In the genomic region with DNA sequence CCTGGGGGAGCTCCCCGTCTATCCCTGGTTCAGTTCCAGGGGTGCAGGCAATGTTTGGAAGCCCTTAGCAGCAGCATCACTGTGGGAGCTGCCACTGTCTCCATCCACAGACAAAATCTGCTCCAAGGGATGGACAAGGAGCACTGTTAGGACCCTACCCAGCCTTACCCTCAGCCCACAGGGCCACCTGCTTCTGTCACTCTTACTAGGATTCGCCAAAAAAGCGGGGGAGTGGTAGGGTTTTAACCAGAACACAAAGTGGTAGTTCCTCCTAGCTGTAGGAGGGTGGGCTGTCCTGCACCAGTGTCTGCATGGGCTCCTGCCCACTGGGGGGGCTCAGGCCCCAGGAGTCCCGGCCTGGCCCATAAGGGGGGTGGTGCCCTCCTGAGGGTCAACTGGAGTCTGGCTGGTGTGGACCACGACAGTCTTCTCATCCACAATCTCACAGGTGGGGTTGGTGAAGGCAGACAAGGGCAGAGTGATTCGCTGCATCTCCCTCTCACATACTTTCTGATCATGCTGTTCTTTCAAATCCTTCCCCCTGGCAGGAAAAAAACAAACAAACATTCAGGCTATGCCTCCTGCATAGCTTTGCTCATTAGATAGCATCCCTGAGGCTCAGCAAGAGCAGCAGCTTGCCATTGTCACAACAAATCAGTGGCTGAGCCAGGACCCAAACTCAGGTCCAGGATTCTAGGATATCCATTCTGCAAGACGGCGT, we compare ENCODE assay signal across 16 cellular contexts. TPM values are rescaled to one million over a fixed set of nuclear protein-coding genes. Genes with fewer than 3 reads are reported as not detected.
A peak's percentile ranks its signal among the peaks of the same experiment; 100 is the strongest.
DNase-seq lines count a peak whose midpoint lies in the region; ATAC-seq and TF ChIP-seq lines count a peak whose summit lies in the region.
"Had no signal": no experiment of that assay in that cellular context is flagged by ENCODE, and none has a peak within 500 bp of the region (broad histone marks: within the 10 kb centered on the region; RNA-seq: fewer than 3 reads in every experiment).

No MANE protein-coding gene starts in this region.

- no peak for DNase-seq in activated CD8-positive, alpha-beta T cell treated with anti-CD3 and anti-CD28 coated beads for 36 hours
- DNase-seq in activated CD8-positive, alpha-beta T cell treated with anti-CD3 and anti-CD28 coated beads, Interleukin-2, amount 10 ng/mL, durations not matched to agents 7 days and 5 days, result no peak
- DNase-seq in WTC11 (ENCODE audit: low spot score), result no peak
- no peak for DNase-seq in immature natural killer cell
- no peak for DNase-seq in stomach
- no peak for DNase-seq in ACHN
- DNase-seq in MG63, result no peak
- DNase-seq: activated CD8-positive, alpha-beta memory T cell treated with anti-CD3 and anti-CD28 coated beads, Interleukin-2, amount 50 U/mL, for 4 hours; aorta; heart right ventricle; NCI-H1436 treated with DMSO at 0.1 percent for 48 hours; NCI-H510A treated with DMSO at 0.1 percent for 48 hours had no signal

- CTCF ChIA-PET in activated CD8-positive, alpha-beta T cell treated with anti-CD3 and anti-CD28 coated beads for 36 hours (lab: Charles Lee), result interaction anchor here (1.1 to 6.2 kb wide), 3 partner anchors 9 to 31 kb away, joined by 4 to 47 read pairs (median 11); no protein-coding TSS in a partner anchor
- CTCF ChIA-PET in activated CD8-positive, alpha-beta T cell treated with anti-CD3 and anti-CD28 coated beads, Interleukin-2, amount 10 ng/mL, durations not matched to agents 7 days and 5 days (lab: Charles Lee), result interaction anchor here (0.9 to 3.8 kb wide), 5 partner anchors 7 to 30 kb away, joined by 3 to 32 read pairs (median 7); a partner anchor contains a TSS
- CTCF ChIA-PET in WTC11 (lab: Charles Lee), result interaction anchor here (0.6 to 7.3 kb wide), 4 partner anchors 9 to 35 kb away, joined by 3 to 57 read pairs (median 14); a partner anchor contains a TSS

- H3K36me3 Mint-ChIP-seq in activated CD8-positive, alpha-beta T cell treated with anti-CD3 and anti-CD28 coated beads for 36 hours (ENCODE audit: low read depth), result peaks cover 61% of the 10 kb centered on the region
- H3K36me3 Mint-ChIP-seq in activated CD8-positive, alpha-beta T cell treated with anti-CD3 and anti-CD28 coated beads, Interleukin-2, amount 10 ng/mL, durations not matched to agents 7 days and 5 days (ENCODE audit: low read depth), result peaks cover 60% of the 10 kb centered on the region
- H3K36me3 Mint-ChIP-seq in WTC11 (no peaks in the 10 kb centered on the region), immature natural killer cell (peaks cover 4 to 43% (median 12%) of the 10 kb centered on the region in 3 donors)

- no peaks in the 10 kb centered on the region for H3K27me3 ChIP-seq in stomach
- H3K27me3 ChIP-seq in MG63, result no peaks in the 10 kb centered on the region
- H3K27me3 ChIP-seq: esophagus muscularis mucosa, heart right ventricle had no signal

- in situ Hi-C loops in ACHN (cut with HindIII; ENCODE audit: low pct_ligation_motif_present, low pct_unique_long_range_greater_than_20kb, low sequenced_read_pairs), result no loop called here

- H3K27ac ChIP-seq in stomach, result peak overlapping the region in 3 of 5 donors; percentile 34 to 95 (median 50)

- H3K4me3 Mint-ChIP-seq in activated CD8-positive, alpha-beta T cell treated with anti-CD3 and anti-CD28 coated beads for 36 hours, result no peak overlapping the region
- no peak overlapping the region for H3K4me3 Mint-ChIP-seq in activated CD8-positive, alpha-beta T cell treated with anti-CD3 and anti-CD28 coated beads, Interleukin-2, amount 10 ng/mL, durations not matched to agents 7 days and 5 days
- H3K4me3 Mint-ChIP-seq in WTC11, result no peak overlapping the region
- H3K4me3 Mint-ChIP-seq in immature natural killer cell, result no peak overlapping the region
- H3K4me3 Mint-ChIP-seq: dendritic cell treated with granulocyte-macrophage colony-stimulating factor and Interleukin-4, amounts not matched to agents 40 ng/mL and 50 ng/mL, for 4 days had no signal

- peak overlapping the region; percentile 86 for H3K27ac Mint-ChIP-seq in activated CD8-positive, alpha-beta T cell treated with anti-CD3 and anti-CD28 coated beads for 36 hours
- no peak overlapping the region for H3K27ac Mint-ChIP-seq in activated CD8-positive, alpha-beta T cell treated with anti-CD3 and anti-CD28 coated beads, Interleukin-2, amount 10 ng/mL, durations not matched to agents 7 days and 5 days
- H3K27ac Mint-ChIP-seq in WTC11, result peak overlapping the region; percentile 36
- H3K27ac Mint-ChIP-seq in immature natural killer cell, result peak overlapping the region; percentile 77 to 100 (median 80)
- H3K27ac Mint-ChIP-seq: dendritic cell treated with granulocyte-macrophage colony-stimulating factor and Interleukin-4, amounts not matched to agents 40 ng/mL and 50 ng/mL, for 4 days had no signal

- H3K27me3 Mint-ChIP-seq in activated CD8-positive, alpha-beta T cell treated with anti-CD3 and anti-CD28 coated beads for 36 hours, result no peaks in the 10 kb centered on the region
- H3K27me3 Mint-ChIP-seq in activated CD8-positive, alpha-beta T cell treated with anti-CD3 and anti-CD28 coated beads, Interleukin-2, amount 10 ng/mL, durations not matched to agents 7 days and 5 days (ENCODE audit: low read depth), result no peaks in the 10 kb centered on the region
- H3K27me3 Mint-ChIP-seq in WTC11 (ENCODE audit: low read depth) (no peaks in the 10 kb centered on the region), immature natural killer cell (ENCODE audit: low read depth in 3 of 3) (peaks cover 0 to 6% (median 4%) of the 10 kb centered on the region in 3 donors)
- H3K27me3 Mint-ChIP-seq: dendritic cell treated with granulocyte-macrophage colony-stimulating factor and Interleukin-4, amounts not matched to agents 40 ng/mL and 50 ng/mL, for 4 days had no signal

- no peak for TF ChIP-seq EP300 in stomach (IDR thresholded peaks at IDR 0.05)

- H3K36me3 ChIP-seq in stomach (peaks cover 60 to 97% (median 94%) of the 10 kb centered on the region in 4 donors), MG63 (no peaks in the 10 kb centered on the region)

- POLR2A ChIA-PET in activated CD8-positive, alpha-beta T cell treated with anti-CD3 and anti-CD28 coated beads for 36 hours (lab: Charles Lee), result interaction anchor here (0.7 to 7.3 kb wide), 7 partner anchors 8 to 198 kb away, joined by 3 to 61 read pairs (median 5); a partner anchor contains a TSS
- POLR2A ChIA-PET in activated CD8-positive, alpha-beta T cell treated with anti-CD3 and anti-CD28 coated beads, Interleukin-2, amount 10 ng/mL, durations not matched to agents 7 days and 5 days (lab: Charles Lee), result interaction anchor here (0.6 to 7.3 kb wide), 2 partner anchors 8 to 35 kb away, joined by 3 to 99 read pairs; a partner anchor contains a TSS
- POLR2A ChIA-PET in WTC11 (lab: Charles Lee), result no interaction called here

- H3K4me1 Mint-ChIP-seq in activated CD8-positive, alpha-beta T cell treated with anti-CD3 and anti-CD28 coated beads for 36 hours (ENCODE audit: low read depth), result peaks cover 94% of the 10 kb centered on the region
- H3K4me1 Mint-ChIP-seq in activated CD8-positive, alpha-beta T cell treated with anti-CD3 and anti-CD28 coated beads, Interleukin-2, amount 10 ng/mL, durations not matched to agents 7 days and 5 days (ENCODE audit: low read depth), result peaks cover 65% of the 10 kb centered on the region
- peaks cover 11% of the 10 kb centered on the region for H3K4me1 Mint-ChIP-seq in WTC11
- peaks cover 34% of the 10 kb centered on the region in 2 donors for H3K4me1 Mint-ChIP-seq in immature natural killer cell

- peaks cover 36 to 94% (median 58%) of the 10 kb centered on the region in 4 donors for H3K4me1 ChIP-seq in stomach

- intact Hi-C loops in activated CD8-positive, alpha-beta T cell treated with anti-CD3 and anti-CD28 coated beads for 36 hours (cut with micrococcal nuclease), result no loop called here
- intact Hi-C loops in stomach (cut with DNase I; ENCODE audit: low total_unique reads), result no loop called here

- TF ChIP-seq CTCF in activated CD8-positive, alpha-beta T cell treated with anti-CD3 and anti-CD28 coated beads for 36 hours (IDR thresholded peaks at IDR 0.05), result no peak
- TF ChIP-seq CTCF in WTC11 (IDR thresholded peaks at IDR 0.05) (no peak), stomach (IDR thresholded peaks at IDR 0.05) (no peak)

- H3K4me3 ChIP-seq in stomach (no peak overlapping the region), MG63 (no peak overlapping the region)
- H3K4me3 ChIP-seq: esophagus muscularis mucosa, heart right ventricle, smooth muscle cell had no signal

- ATAC-seq in activated CD8-positive, alpha-beta T cell treated with anti-CD3 and anti-CD28 coated beads for 36 hours, result no peak
- ATAC-seq in activated CD8-positive, alpha-beta T cell treated with anti-CD3 and anti-CD28 coated beads, Interleukin-2, amount 10 ng/mL, durations not matched to agents 7 days and 5 days, result no peak
- no peak for ATAC-seq in WTC11
- ATAC-seq in HG02870 (IDR thresholded peaks at IDR 0.05; ENCODE audit: unreplicated experiment), result no peak

- 73 to 83% (median 79%) methylated on average over 7 to 8 of the region's 8 CpGs for WGBS in stomach, 5 donors

- H3K9me3 ChIP-seq in stomach (no peaks in the 10 kb centered on the region), MG63 (no peaks in the 10 kb centered on the region)
- H3K9me3 ChIP-seq: esophagus muscularis mucosa, heart right ventricle had no signal

- no peaks in the 10 kb centered on the region for H3K9me3 Mint-ChIP-seq in activated CD8-positive, alpha-beta T cell treated with anti-CD3 and anti-CD28 coated beads for 36 hours
- H3K9me3 Mint-ChIP-seq in activated CD8-positive, alpha-beta T cell treated with anti-CD3 and anti-CD28 coated beads, Interleukin-2, amount 10 ng/mL, durations not matched to agents 7 days and 5 days (ENCODE audit: insufficient read depth), result no peaks in the 10 kb centered on the region
- H3K9me3 Mint-ChIP-seq in WTC11 (no peaks in the 10 kb centered on the region), immature natural killer cell (no peaks in the 10 kb centered on the region)
- H3K9me3 Mint-ChIP-seq: dendritic cell treated with granulocyte-macrophage colony-stimulating factor and Interleukin-4, amounts not matched to agents 40 ng/mL and 50 ng/mL, for 4 days had no signal

- TF ChIP-seq POLR2A in stomach (IDR thresholded peaks at IDR 0.05), result no peak

RNA-seq across cellular contexts. Expression of a gene that starts 9.4 kb away (rescaled TPM):
- 10 to 100 TPM; 18.2 to 19.6 TPM for total RNA-seq in activated CD8-positive, alpha-beta T cell treated with anti-CD3 and anti-CD28 coated beads for 36 hours
- 10 to 100 TPM; 13.2 to 16.1 TPM for total RNA-seq in activated CD8-positive, alpha-beta T cell treated with anti-CD3 and anti-CD28 coated beads, Interleukin-2, amount 10 ng/mL, durations not matched to agents 7 days and 5 days
- total RNA-seq in WTC11 (2021) (1.6 to 2.1 TPM (median 2.0 TPM) in 3 replicates), stomach (10 to 100 TPM in 3 of 5 donors, 1 to 10 TPM in 2; 3.5 to 53.0 (median 20.5) TPM)
- polyA plus RNA-seq in immature natural killer cell (100 to 1,000 TPM in 1 of 3 donors, 10 to 100 TPM in 2; 88.2 to 136 (median 98.1) TPM), stomach (1 to 10 TPM; 6.6 to 8.5 (median 7.6) TPM)
- 0.17 and 3.7 TPM in 2 replicates for total RNA-seq in MG63 (2014; rRNA removed; shearing (Covaris generic); ENCODE audit: low replicate concordance)
